In genomic region chr3:134333522-134334181, GRCh38 we compare ENCODE assay signal across 10 cellular contexts. TPM values are rescaled to one million over a fixed set of nuclear protein-coding genes. Genes with fewer than 3 reads are reported as not detected.
A peak's percentile ranks its signal among the peaks of the same experiment; 100 is the strongest.
DNase-seq lines count a peak whose midpoint lies in the region; ATAC-seq and TF ChIP-seq lines count a peak whose summit lies in the region.
"Had no signal": no experiment of that assay in that cellular context is flagged by ENCODE, and none has a peak within 500 bp of the region (broad histone marks: within the 10 kb centered on the region; RNA-seq: fewer than 3 reads in every experiment).

No MANE protein-coding gene starts in this region.

- no peak overlapping the region for H3K9ac ChIP-seq in colonic mucosa (ENCODE audit: low read depth in 2 of 2, low read length in 2 of 2)

- no peaks in the 10 kb centered on the region for H3K36me3 ChIP-seq in colonic mucosa

- no peak for TF ChIP-seq CTCF in RWPE1 (conservative IDR thresholded peaks at IDR 0.05; ENCODE audit: low read depth)
- peak; percentile 58 for TF ChIP-seq CTCF in fibroblast of the aortic adventitia (IDR thresholded peaks at IDR 0.05; ENCODE audit: insufficient read depth, low read length)
- TF ChIP-seq CTCF in colonic mucosa (IDR thresholded peaks at IDR 0.05) = no peak

- intact Hi-C loops in colonic mucosa (cut with DNase I) = no loop called here

- no peaks in the 10 kb centered on the region for H3K9me3 Mint-ChIP-seq in T-cell
- H3K9me3 Mint-ChIP-seq: activated T-helper 17 cell treated with anti-CD3 and anti-CD28 coated beads, Interleukin-2, amount 50 U/mL, for 72 hours had no signal

- H3K4me1 Mint-ChIP-seq in T-cell = no peaks in the 10 kb centered on the region
- H3K4me1 Mint-ChIP-seq: activated T-helper 17 cell treated with anti-CD3 and anti-CD28 coated beads, Interleukin-2, amount 50 U/mL, for 72 hours had no signal

- peak overlapping the region; percentile 87 for H3K27ac ChIP-seq in RWPE1
- H3K27ac ChIP-seq in colonic mucosa = no peak overlapping the region

- H3K36me3 Mint-ChIP-seq in T-cell = no peaks in the 10 kb centered on the region

- POLR2A ChIA-PET in RWPE1 (lab: Yijun Ruan, JAX; ENCODE audit: low non-redundant PET) = no interaction called here
- POLR2A ChIA-PET in T-cell (lab: Charles Lee) = no interaction called here

- no peaks in the 10 kb centered on the region for H3K27me3 ChIP-seq in colonic mucosa

- no peak overlapping the region for H3K27ac Mint-ChIP-seq in T-cell
- H3K27ac Mint-ChIP-seq: activated T-helper 17 cell treated with anti-CD3 and anti-CD28 coated beads, Interleukin-2, amount 50 U/mL, for 72 hours had no signal

- H3K9me3 ChIP-seq in colonic mucosa = no peaks in the 10 kb centered on the region

- H3K4me1 ChIP-seq in colonic mucosa = no peaks in the 10 kb centered on the region

- DNase-seq in ELF-1 (ENCODE audit: low read depth, low spot score) (peak; percentile 91), RWPE1 (ENCODE audit: low spot score) (no peak), fibroblast of the aortic adventitia (ENCODE audit: low read depth) (peak; percentile 91), renal cortical epithelial cell (ENCODE audit: low read depth) (peak; percentile 76), NCI-H2171 (lab: John Stamatoyannopoulos, UW) (no peak), colonic mucosa (no peak), T-cell (no peak)

- no peak overlapping the region for H3K4me3 Mint-ChIP-seq in T-cell
- H3K4me3 Mint-ChIP-seq: activated T-helper 17 cell treated with anti-CD3 and anti-CD28 coated beads, Interleukin-2, amount 50 U/mL, for 72 hours had no signal

- H3K27me3 Mint-ChIP-seq in T-cell = peaks cover 3 to 8% of the 10 kb centered on the region in 2 donors

- ATAC-seq in HG03342 (IDR thresholded peaks at IDR 0.05; ENCODE audit: unreplicated experiment) (no peak), T-cell (replicated peaks in 1 of 4) (no peak)
- ATAC-seq: activated T-helper 17 cell treated with anti-CD3 and anti-CD28 coated beads, Interleukin-2, amount 50 U/mL, for 72 hours had no signal

- CTCF ChIA-PET in RWPE1 (lab: Yijun Ruan, JAX) = interaction anchor here (0.7 kb wide), 1 partner anchor 87 kb away, joined by 3 read pairs; no protein-coding TSS in a partner anchor
- CTCF ChIA-PET in T-cell (lab: Charles Lee) = interaction anchor here in 1 of 2 donors (0.7 kb wide), 1 partner anchor 37 kb away, joined by 3 read pairs; no protein-coding TSS in a partner anchor

- H3K4me3 ChIP-seq in fibroblast of the aortic adventitia (ENCODE audit: low read depth, low read length) (no peak overlapping the region), colonic mucosa (no peak overlapping the region)

RNA-seq across cellular contexts. Expression of gene AMOTL2, which starts 40.6 kb away (rescaled TPM):
- 65.0 and 75.7 TPM in 2 replicates for total RNA-seq in fibroblast of the aortic adventitia (ENCODE audit: low replicate concordance)
- 141 and 180 TPM in 2 replicates for total RNA-seq in renal cortical epithelial cell
- 10 to 100 TPM; 17.8 to 19.9 TPM for total RNA-seq in colonic mucosa
- under 1 TPM in 3 of 5 donors, not detected in 2; 0.20 to 0.96 (median 0.76) TPM for total RNA-seq in T-cell
- total RNA-seq: activated T-helper 17 cell treated with anti-CD3 and anti-CD28 coated beads, Interleukin-2, amount 50 U/mL, for 72 hours; OCI-LY7 had no signal

Comparison
In these comparisons a context has a peak if more than half of its experiments do, and no peak if none do; other contexts are left out.
1. DNase-seq: peak in ELF-1 (single experiment), fibroblast of the aortic adventitia (single experiment) and renal cortical epithelial cell (single experiment); none in RWPE1 (single experiment), NCI-H2171 (single experiment), colonic mucosa (single experiment) and T-cell (0 of 34).
2. RNA of gene AMOTL2, which starts 40.6 kb away (total RNA-seq): 141 to 180 TPM in renal cortical epithelial cell, 65.0 to 75.7 TPM in fibroblast of the aortic adventitia and 17.8 to 19.9 TPM in colonic mucosa; 0.20 to 0.96 TPM in T-cell; every median in the first group is over 4 times any median in the second.